9 cellular contexts compared by ENCODE assay signal in the genomic region with DNA sequence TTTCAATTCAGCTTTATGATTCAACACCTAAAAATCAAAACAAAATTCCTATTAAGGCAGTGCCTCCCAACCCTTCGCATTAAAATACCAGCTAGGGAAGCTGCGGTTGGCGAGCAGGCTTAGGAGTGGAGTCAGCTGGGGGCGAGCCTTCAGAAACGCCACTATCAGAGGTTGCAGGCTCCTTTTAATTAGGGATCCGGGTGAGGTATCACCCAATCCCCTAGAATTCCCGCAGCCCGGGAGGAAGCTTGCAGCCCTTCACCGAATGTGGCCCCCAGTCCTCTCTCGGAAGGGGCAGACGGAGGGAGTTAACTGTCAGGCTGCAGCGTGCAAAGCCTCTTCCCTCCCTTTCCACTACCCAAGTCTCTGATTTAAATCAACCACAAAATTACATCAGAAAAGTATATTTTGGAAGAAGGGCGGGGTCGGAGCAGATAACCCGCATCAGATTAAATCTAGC. TPM values are rescaled to one million over a fixed set of nuclear protein-coding genes. Genes with fewer than 3 reads are reported as not detected.
DNase-seq lines count a peak whose midpoint lies in the region; ATAC-seq and TF ChIP-seq lines count a peak whose summit lies in the region.
"Had no signal": no experiment of that assay in that cellular context is flagged by ENCODE, and none has a peak within 500 bp of the region (broad histone marks: within the 10 kb centered on the region; RNA-seq: fewer than 3 reads in every experiment).

No MANE protein-coding gene starts in this region.

- no peak for ATAC-seq in GM19452 (IDR thresholded peaks at IDR 0.05; ENCODE audit: unreplicated experiment)

- H3K4me1 ChIP-seq in neuronal stem cell (ENCODE audit: control insufficient read depth in 2 of 2, insufficient read depth in 1 of 2, low read depth in 1 of 2, low read length in 2 of 2) = peaks cover 12 to 24% of the 10 kb centered on the region in 2 donors

- H3K27me3 ChIP-seq in neuronal stem cell (ENCODE audit: control insufficient read depth in 3 of 3, insufficient read depth in 3 of 3, low read depth in 1 of 3, low read length in 3 of 3) = peaks cover 3 to 76% (median 30%) of the 10 kb centered on the region in 3 experiments

- H3K79me1 ChIP-seq in neuronal stem cell (ENCODE audit: low read depth, low read length) = no peaks in the 10 kb centered on the region

- no peak overlapping the region for H2BK120ac ChIP-seq in neuronal stem cell (ENCODE audit: low read depth, low read length)

- H3K14ac ChIP-seq in neuronal stem cell (ENCODE audit: low read length) = no peak overlapping the region

- H4K8ac ChIP-seq in neuronal stem cell (ENCODE audit: low read depth, low read length) = no peak overlapping the region

- H3K4ac ChIP-seq in neuronal stem cell (ENCODE audit: low read length) = no peak overlapping the region

- WGBS in neuronal stem cell (ENCODE audit: extremely low coverage in 2 of 2, insufficient read length in 2 of 2, insufficient replicate concordance in 1 of 2), 2 donors = no CpG with 5 or more reads among the region's 15 CpGs

- peaks cover 10 to 19% of the 10 kb centered on the region in 2 donors for H3K36me3 ChIP-seq in neuronal stem cell (replicated peaks in 1 of 2; ENCODE audit: control insufficient read depth in 2 of 2, insufficient read depth in 2 of 2, low read length in 2 of 2)
- H3K36me3 ChIP-seq: adrenal gland had no signal

- peak overlapping the region; percentile 97 for H3K4me2 ChIP-seq in neuronal stem cell (ENCODE audit: insufficient read depth, low read length, poor library complexity, severe bottlenecking)

- no peak overlapping the region for H3K9ac ChIP-seq in neuronal stem cell (ENCODE audit: low read depth, low read length, poor library complexity)

- H2BK5ac ChIP-seq in neuronal stem cell (ENCODE audit: low read length) = no peak overlapping the region

- H3K18ac ChIP-seq in neuronal stem cell (ENCODE audit: low read length) = peak overlapping the region; percentile 83

- TF ChIP-seq CTCF in cardiac fibroblast (IDR thresholded peaks at IDR 0.05; ENCODE audit: low read depth, low read length) = no peak

- H3K23ac ChIP-seq in neuronal stem cell (ENCODE audit: low read depth, low read length, poor library complexity) = no peak overlapping the region

- H4K91ac ChIP-seq in neuronal stem cell (ENCODE audit: low read depth, low read length, poor library complexity) = no peak overlapping the region

- no peak overlapping the region for H2BK12ac ChIP-seq in neuronal stem cell (ENCODE audit: low read length)

- H3K4me3 ChIP-seq in cardiac fibroblast (replicated peaks in 1 of 2; ENCODE audit: low read depth in 2 of 2, low read length in 2 of 2) (peak overlapping the region; percentile 76 to 85), neuronal stem cell (ENCODE audit: low read length in 2 of 2) (peak overlapping the region; percentile 52 to 89)

- no peak overlapping the region for H2AK5ac ChIP-seq in neuronal stem cell (ENCODE audit: low read depth, low read length)

- DNase-seq in GM04503 (ENCODE audit: low read depth) (peak; percentile 88), MV-4-11 (lab: John Stamatoyannopoulos, UW) (peak; percentile 58), cardiac fibroblast (ENCODE audit: low read depth in 2 of 2) (peak; percentile 78 to 91), neuronal stem cell (ENCODE audit: low spot score) (no peak), mesenteric fat pad (ENCODE audit: low spot score) (no peak), NCI-H1436 (lab: John Stamatoyannopoulos, UW) (no peak), NCI-H510A treated with DMSO at 0.1 percent for 48 hours (lab: John Stamatoyannopoulos, UW) (no peak)
- DNase-seq: adrenal gland had no signal

- no peak overlapping the region for H3K27ac ChIP-seq in neuronal stem cell (replicated peaks; ENCODE audit: low read length)
- H3K27ac ChIP-seq: adrenal gland had no signal

- peak overlapping the region; percentile 90 for H2AFZ ChIP-seq in neuronal stem cell (ENCODE audit: low read length)

- H2BK15ac ChIP-seq in neuronal stem cell (ENCODE audit: low read length) = peak overlapping the region; percentile 78

- H3K9me3 ChIP-seq in neuronal stem cell (replicated peaks in 1 of 2; ENCODE audit: control insufficient read depth in 2 of 2, insufficient read depth in 1 of 2, low read depth in 1 of 2, low read length in 2 of 2) = no peaks in the 10 kb centered on the region
- H3K9me3 ChIP-seq: adrenal gland had no signal

RNA-seq across cellular contexts. Expression of gene STC2, which starts 1.7 kb away (rescaled TPM):
- 5.7 TPM for polyA plus RNA-seq in neuronal stem cell (2013, experiment 1 of 2)
- 6.0 TPM for polyA plus RNA-seq in neuronal stem cell (2013, experiment 2 of 2)
- total RNA-seq in mesenteric fat pad = 15.5 TPM

Comparison
In these comparisons a context has a peak if more than half of its experiments do, and no peak if none do; other contexts are left out.
1. DNase-seq: peak in GM04503 (single experiment), MV-4-11 (single experiment) and cardiac fibroblast (2 of 2); none in neuronal stem cell (single experiment), mesenteric fat pad (single experiment), NCI-H1436 (single experiment) and NCI-H510A treated with DMSO at 0.1 percent for 48 hours (single experiment).